Comparison of ENCODE assay signal across 40 cellular contexts in the genomic region with DNA sequence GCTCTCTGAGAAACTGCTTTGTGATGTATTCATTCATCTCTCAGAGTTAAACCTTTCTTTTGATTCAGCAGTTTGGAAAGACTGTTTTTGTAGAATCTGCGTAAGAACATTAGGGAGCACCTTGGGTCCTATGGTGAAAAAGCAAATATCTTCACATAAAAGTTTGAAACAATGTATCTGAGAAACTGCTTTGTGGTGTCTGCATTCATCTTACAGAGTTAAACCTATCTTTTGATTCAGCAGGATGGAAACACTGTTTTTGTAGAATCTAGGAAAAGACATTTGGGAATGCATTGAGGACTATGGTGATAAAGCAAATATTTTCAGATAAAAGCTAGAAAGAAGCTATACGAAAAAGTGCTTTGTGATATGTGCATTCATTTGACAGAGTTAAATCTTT.
"Had no signal": no experiment of that assay in that cellular context is flagged by ENCODE, and none has a peak within 500 bp of the region (broad histone marks: within the 10 kb centered on the region; RNA-seq: fewer than 3 reads in every experiment).

No MANE protein-coding gene starts in this region.

- H3K4me1 Mint-ChIP-seq: activated naive CD4-positive, alpha-beta T cell treated with anti-CD3 and anti-CD28 coated beads, Interleukin-2, amount 10 ng/mL, durations not matched to agents 7 days and 5 days; activated naive CD4-positive, alpha-beta T cell treated with anti-CD3 and anti-CD28 coated beads, Interleukin-2, amount 50 U/mL, for 24 hours; activated naive CD8-positive, alpha-beta T cell treated with anti-CD3 and anti-CD28 coated beads for 36 hours; activated naive CD8-positive, alpha-beta T cell treated with anti-CD3 and anti-CD28 coated beads, Interleukin-2, amount 10 ng/mL, durations not matched to agents 7 days and 5 days; activated naive CD8-positive, alpha-beta T cell treated with anti-CD3 and anti-CD28 coated beads, Interleukin-2, amount 50 U/mL, for 24 hours; activated T-helper 17 cell treated with anti-CD3 and anti-CD28 coated beads, Interleukin-2, amount 50 U/mL, for 72 hours; brain; central memory CD8-positive, alpha-beta T cell had no signal

- H3K27ac Mint-ChIP-seq: activated naive CD4-positive, alpha-beta T cell treated with anti-CD3 and anti-CD28 coated beads for 36 hours; activated naive CD4-positive, alpha-beta T cell treated with anti-CD3 and anti-CD28 coated beads, Interleukin-2, amount 10 ng/mL, durations not matched to agents 7 days and 5 days; activated naive CD4-positive, alpha-beta T cell treated with anti-CD3 and anti-CD28 coated beads, Interleukin-2, amount 50 U/mL, for 24 hours; activated naive CD4-positive, alpha-beta T cell treated with anti-CD3 and anti-CD28 coated beads, Interleukin-2, amount 50 U/mL, for 72 hours; activated naive CD8-positive, alpha-beta T cell; activated naive CD8-positive, alpha-beta T cell treated with anti-CD3 and anti-CD28 coated beads for 36 hours; activated naive CD8-positive, alpha-beta T cell treated with anti-CD3 and anti-CD28 coated beads, Interleukin-2, amount 10 ng/mL, durations not matched to agents 7 days and 5 days; activated naive CD8-positive, alpha-beta T cell treated with anti-CD3 and anti-CD28 coated beads, Interleukin-2, amount 50 U/mL, for 24 hours; activated T-cell treated with anti-CD3 and anti-CD28 coated beads, Interleukin-2, amount 50 U/mL, for 24 hours; activated T-cell treated with anti-CD3 and anti-CD28 coated beads, Interleukin-2, amount 50 U/mL, for 72 hours; activated T-helper 1 cell treated with anti-CD3 and anti-CD28 coated beads, Interleukin-12 subunit alpha, Interleukin-12 subunit beta, Interleukin-2, Interleukin-4 antibody, amounts not matched to agents 30 ng/mL and 10 ng/mL and 1 ng/mL, durations not matched to agents 14 hours and 24 hours and 36 hours; activated T-helper 17 cell treated with anti-CD3 and anti-CD28 coated beads, Interleukin-2, amount 50 U/mL, for 72 hours; activated T-helper 2 cell treated with anti-CD3 and anti-CD28 coated beads, Interferon-gamma antibody, Interleukin-2, Interleukin-4, amounts not matched to agents 10 μg/mL and 5 μg/mL and 100 μg/mL, durations not matched to agents 14 hours and 24 hours and 36 hours; brain had no signal

- H3K27me3 ChIP-seq: adrenal gland, ascending aorta, body of pancreas, brain microvascular endothelial cell, breast epithelium, cardiac muscle cell had no signal

- H3K4me3 Mint-ChIP-seq: activated naive CD4-positive, alpha-beta T cell treated with anti-CD3 and anti-CD28 coated beads for 36 hours; activated naive CD4-positive, alpha-beta T cell treated with anti-CD3 and anti-CD28 coated beads, Interleukin-2, amount 10 ng/mL, durations not matched to agents 7 days and 5 days; activated naive CD4-positive, alpha-beta T cell treated with anti-CD3 and anti-CD28 coated beads, Interleukin-2, amount 50 U/mL, for 24 hours; activated naive CD8-positive, alpha-beta T cell; activated naive CD8-positive, alpha-beta T cell treated with anti-CD3 and anti-CD28 coated beads for 36 hours; activated naive CD8-positive, alpha-beta T cell treated with anti-CD3 and anti-CD28 coated beads, Interleukin-2, amount 10 ng/mL, durations not matched to agents 7 days and 5 days; activated naive CD8-positive, alpha-beta T cell treated with anti-CD3 and anti-CD28 coated beads, Interleukin-2, amount 50 U/mL, for 24 hours; activated T-cell treated with anti-CD3 and anti-CD28 coated beads, Interleukin-2, amount 50 U/mL, for 24 hours; activated T-cell treated with anti-CD3 and anti-CD28 coated beads, Interleukin-2, amount 50 U/mL, for 4 hours; activated T-cell treated with anti-CD3 and anti-CD28 coated beads, Interleukin-2, amount 50 U/mL, for 72 hours; activated T-helper 1 cell treated with anti-CD3 and anti-CD28 coated beads, Interleukin-12 subunit alpha, Interleukin-12 subunit beta, Interleukin-2, Interleukin-4 antibody, amounts not matched to agents 30 ng/mL and 10 ng/mL and 1 ng/mL, durations not matched to agents 14 hours and 24 hours and 36 hours; activated T-helper 17 cell treated with anti-CD3 and anti-CD28 coated beads, Interleukin-2, amount 50 U/mL, for 72 hours; brain; central memory CD8-positive, alpha-beta T cell had no signal

- H3K36me3 Mint-ChIP-seq: activated naive CD4-positive, alpha-beta T cell treated with anti-CD3 and anti-CD28 coated beads, Interleukin-2, amount 10 ng/mL, durations not matched to agents 7 days and 5 days; activated naive CD4-positive, alpha-beta T cell treated with anti-CD3 and anti-CD28 coated beads, Interleukin-2, amount 50 U/mL, for 24 hours; activated naive CD8-positive, alpha-beta T cell treated with anti-CD3 and anti-CD28 coated beads for 36 hours; activated naive CD8-positive, alpha-beta T cell treated with anti-CD3 and anti-CD28 coated beads, Interleukin-2, amount 10 ng/mL, durations not matched to agents 7 days and 5 days; brain had no signal

- FAIRE-seq: astrocyte, bronchial epithelial cell had no signal

- DNase-seq: activated effector memory CD4-positive, alpha-beta T cell treated with anti-CD3 and anti-CD28 coated beads, Interleukin-2, amount 50 U/mL, for 16 hours; activated effector memory CD4-positive, alpha-beta T cell treated with Interleukin-2 at 50 U/mL for 16 hours; activated gamma-delta T cell; activated gamma-delta T cell treated with Interleukin-2 at 50 U/mL for 16 hours; activated naive CD4-positive, alpha-beta T cell; activated naive CD4-positive, alpha-beta T cell treated with anti-CD3 and anti-CD28 coated beads for 36 hours; activated naive CD4-positive, alpha-beta T cell treated with anti-CD3 and anti-CD28 coated beads, Interleukin-2, amount 10 ng/mL, durations not matched to agents 7 days and 5 days; activated naive CD4-positive, alpha-beta T cell treated with anti-CD3 and anti-CD28 coated beads, Interleukin-2, amount 50 U/mL, for 16 hours; activated naive CD4-positive, alpha-beta T cell treated with Interleukin-2 at 50 U/mL for 16 hours; activated naive CD8-positive, alpha-beta T cell treated with anti-CD3 and anti-CD28 coated beads for 36 hours; activated naive CD8-positive, alpha-beta T cell treated with anti-CD3 and anti-CD28 coated beads, Interleukin-2, amount 10 ng/mL, durations not matched to agents 7 days and 5 days; activated naive CD8-positive, alpha-beta T cell treated with anti-CD3 and anti-CD28 coated beads, Interleukin-2, amount 50 U/mL, for 24 hours; activated T-cell treated with anti-CD3 and anti-CD28 coated beads, Interleukin-2, amount 50 U/mL, for 1 hour; activated T-cell treated with anti-CD3 and anti-CD28 coated beads, Interleukin-2, amount 50 U/mL, for 24 hours; activated T-cell treated with anti-CD3 and anti-CD28 coated beads, Interleukin-2, amount 50 U/mL, for 4 hours; activated T-cell treated with anti-CD3 and anti-CD28 coated beads, Interleukin-2, amount 50 U/mL, for 48 hours; activated T-cell treated with anti-CD3 and anti-CD28 coated beads, Interleukin-2, amount 50 U/mL, for 72 hours; adrenal gland; amniotic stem cell; amygdala; anterior cingulate cortex; aorta; body of pancreas; brain microvascular endothelial cell; caudate nucleus; central memory CD4-positive, alpha-beta T cell; cerebellar nuclear complex had no signal

- H3K27me3 Mint-ChIP-seq: activated naive CD4-positive, alpha-beta T cell treated with anti-CD3 and anti-CD28 coated beads, Interleukin-2, amount 10 ng/mL, durations not matched to agents 7 days and 5 days; activated naive CD4-positive, alpha-beta T cell treated with anti-CD3 and anti-CD28 coated beads, Interleukin-2, amount 50 U/mL, for 24 hours; activated naive CD8-positive, alpha-beta T cell; activated naive CD8-positive, alpha-beta T cell treated with anti-CD3 and anti-CD28 coated beads for 36 hours; activated naive CD8-positive, alpha-beta T cell treated with anti-CD3 and anti-CD28 coated beads, Interleukin-2, amount 10 ng/mL, durations not matched to agents 7 days and 5 days; activated naive CD8-positive, alpha-beta T cell treated with anti-CD3 and anti-CD28 coated beads, Interleukin-2, amount 50 U/mL, for 24 hours; activated T-cell treated with anti-CD3 and anti-CD28 coated beads, Interleukin-2, amount 50 U/mL, for 24 hours; activated T-helper 17 cell treated with anti-CD3 and anti-CD28 coated beads, Interleukin-2, amount 50 U/mL, for 72 hours; brain; central memory CD8-positive, alpha-beta T cell had no signal

- H3K27ac ChIP-seq: adrenal gland, ascending aorta, body of pancreas, brain microvascular endothelial cell, breast epithelium, cardiac muscle cell had no signal

- ATAC-seq: activated naive CD4-positive, alpha-beta T cell treated with anti-CD3 and anti-CD28 coated beads, Interleukin-2, amount 50 U/mL, for 72 hours; activated naive CD8-positive, alpha-beta T cell treated with anti-CD3 and anti-CD28 coated beads, Interleukin-2, amount 50 U/mL, for 24 hours; activated T-cell treated with anti-CD3 and anti-CD28 coated beads, Interleukin-2, amount 50 U/mL, for 4 hours; activated T-cell treated with anti-CD3 and anti-CD28 coated beads, Interleukin-2, amount 50 U/mL, for 72 hours; activated T-helper 17 cell treated with anti-CD3 and anti-CD28 coated beads, Interleukin-2, amount 50 U/mL, for 72 hours; body of pancreas had no signal

- H3K36me3 ChIP-seq: adrenal gland, ascending aorta, brain microvascular endothelial cell, breast epithelium, cardiac muscle cell had no signal

- H3K4me3 ChIP-seq: adrenal gland, ascending aorta, body of pancreas, breast epithelium, cardiac muscle cell had no signal

- H3K4me1 ChIP-seq: adrenal gland, ascending aorta, body of pancreas, breast epithelium had no signal
